ENCODE assay signal across 10 cellular contexts in genomic region chr19:9498183-9498902, GRCh38. TPM values are rescaled to one million over a fixed set of nuclear protein-coding genes. Genes with fewer than 3 reads are reported as not detected.
A peak's percentile ranks its signal among the peaks of the same experiment; 100 is the strongest.
DNase-seq lines count a peak whose midpoint lies in the region; ATAC-seq and TF ChIP-seq lines count a peak whose summit lies in the region.
"Had no signal": no experiment of that assay in that cellular context is flagged by ENCODE, and none has a peak within 500 bp of the region (broad histone marks: within the 10 kb centered on the region; RNA-seq: fewer than 3 reads in every experiment).

Gene ZNF560, minus strand, starts transcription at chr19:9498616. Its CDS starts 23,303 bp downstream, at chr19:9475313.

- H3K9me3 Mint-ChIP-seq in activated T-helper 2 cell treated with anti-CD3 and anti-CD28 coated beads, Interferon-gamma antibody, Interleukin-2, Interleukin-4, amounts not matched to agents 10 μg/mL and 5 μg/mL and 100 μg/mL, durations not matched to agents 14 hours and 24 hours and 36 hours, result peaks cover 49% of the 10 kb centered on the region
- H3K9me3 Mint-ChIP-seq in immature natural killer cell, result peaks cover 34 to 71% (median 57%) of the 10 kb centered on the region in 6 donors

- no peaks in the 10 kb centered on the region for H3K27me3 ChIP-seq in BJ (ENCODE audit: control insufficient read depth, insufficient read depth, low read length)
- H3K27me3 ChIP-seq in spleen (replicated peaks in 1 of 7), result peaks cover 0 to 27% (median 0%) of the 10 kb centered on the region in 7 donors

- ATAC-seq in HG02610 (IDR thresholded peaks at IDR 0.05; ENCODE audit: unreplicated experiment) (no peak), HG03571 (IDR thresholded peaks at IDR 0.05; ENCODE audit: unreplicated experiment) (no peak), mucosa of descending colon (no peak)

- DNase-seq in BJ (ENCODE audit: low read depth) (no peak), immature natural killer cell (peak in 1 of 3 donors; percentile 4), mucosa of descending colon (no peak), spleen (no peak)
- DNase-seq in activated T-helper 2 cell treated with anti-CD3 and anti-CD28 coated beads, Interferon-gamma antibody, Interleukin-2, Interleukin-4, amounts not matched to agents 10 μg/mL and 5 μg/mL and 100 μg/mL, durations not matched to agents 14 hours and 24 hours and 36 hours (ENCODE audit: low spot score), result no peak
- DNase-seq: glutamatergic neuron had no signal

- peaks cover 4% of the 10 kb centered on the region for H3K36me3 Mint-ChIP-seq in activated T-helper 2 cell treated with anti-CD3 and anti-CD28 coated beads, Interferon-gamma antibody, Interleukin-2, Interleukin-4, amounts not matched to agents 10 μg/mL and 5 μg/mL and 100 μg/mL, durations not matched to agents 14 hours and 24 hours and 36 hours (ENCODE audit: low read depth)
- H3K36me3 Mint-ChIP-seq in immature natural killer cell, result peaks cover 5 to 12% (median 9%) of the 10 kb centered on the region in 3 donors

- no peak within 1 kb of the TSS for H3K27ac Mint-ChIP-seq in activated T-helper 2 cell treated with anti-CD3 and anti-CD28 coated beads, Interferon-gamma antibody, Interleukin-2, Interleukin-4, amounts not matched to agents 10 μg/mL and 5 μg/mL and 100 μg/mL, durations not matched to agents 14 hours and 24 hours and 36 hours
- H3K27ac Mint-ChIP-seq in immature natural killer cell, result no peak within 1 kb of the TSS

- H3K4me3 Mint-ChIP-seq in activated T-helper 2 cell treated with anti-CD3 and anti-CD28 coated beads, Interferon-gamma antibody, Interleukin-2, Interleukin-4, amounts not matched to agents 10 μg/mL and 5 μg/mL and 100 μg/mL, durations not matched to agents 14 hours and 24 hours and 36 hours (ENCODE audit: low read depth), result peak within 1 kb of the TSS; percentile 17
- H3K4me3 Mint-ChIP-seq in immature natural killer cell, result peak within 1 kb of the TSS; percentile 25 to 67 (median 39)

- CTCF ChIA-PET in BJ (lab: Yijun Ruan, JAX), result interaction anchor here (0.6 to 1.0 kb wide), 2 partner anchors 18 to 406 kb away, joined by 3 read pairs; no protein-coding TSS in a partner anchor
- CTCF ChIA-PET in HEK293 (lab: Yijun Ruan, JAX), result interaction anchor here (0.9 kb wide), 1 partner anchor 13 kb away, joined by 3 read pairs; no protein-coding TSS in a partner anchor

- H3K4me1 Mint-ChIP-seq in activated T-helper 2 cell treated with anti-CD3 and anti-CD28 coated beads, Interferon-gamma antibody, Interleukin-2, Interleukin-4, amounts not matched to agents 10 μg/mL and 5 μg/mL and 100 μg/mL, durations not matched to agents 14 hours and 24 hours and 36 hours (ENCODE audit: low read depth), result no peaks in the 10 kb centered on the region
- peaks cover 10 to 22% of the 10 kb centered on the region in 2 donors for H3K4me1 Mint-ChIP-seq in immature natural killer cell

- H3K4me3 ChIP-seq in BJ (ENCODE audit: low read depth, low read length), result peak within 1 kb of the TSS; percentile 39
- H3K4me3 ChIP-seq in HEK293 (ENCODE audit: low read depth, low read length), result 0 out of 2 replicates have a peak within 1 kb of the TSS, but pooled peaks have one; percentile 8
- H3K4me3 ChIP-seq in mucosa of descending colon, result no peak within 1 kb of the TSS
- no peak within 1 kb of the TSS for H3K4me3 ChIP-seq in spleen

- no peak within 1 kb of the TSS for H3K27ac ChIP-seq in HEK293 (ENCODE audit: extremely low read depth, low read depth, low read length)
- no peak within 1 kb of the TSS for H3K27ac ChIP-seq in spleen

- WGBS in spleen, 5 donors, result 6 to 16% (median 9%) methylated on average over 42 to 44 of the region's 44 CpGs

- H3K4me1 ChIP-seq in HEK293 (ENCODE audit: control insufficient read depth, insufficient read depth, low read length) (no peaks in the 10 kb centered on the region), mucosa of descending colon (ENCODE audit: low read depth) (no peaks in the 10 kb centered on the region), spleen (no peaks in the 10 kb centered on the region)

- H3K36me3 ChIP-seq in BJ (ENCODE audit: control insufficient read depth, insufficient read depth, low read length) (no peaks in the 10 kb centered on the region), HEK293 (ENCODE audit: control insufficient read depth in 2 of 2, insufficient read depth in 1 of 2, low read length in 2 of 2) (no peaks in the 10 kb centered on the region), mucosa of descending colon (ENCODE audit: low read depth) (no peaks in the 10 kb centered on the region), spleen (no peaks in the 10 kb centered on the region)

- POLR2A ChIA-PET in BJ (lab: Charles Lee), result no interaction called here
- POLR2A ChIA-PET in HEK293 (lab: Yijun Ruan, JAX), result no interaction called here

- H3K9me3 ChIP-seq in HEK293 (ENCODE audit: control insufficient read depth, insufficient read depth, low read depth, low read length), result no peaks in the 10 kb centered on the region
- peaks cover 80% of the 10 kb centered on the region for H3K9me3 ChIP-seq in mucosa of descending colon
- peaks cover 13 to 100% (median 94%) of the 10 kb centered on the region in 8 donors for H3K9me3 ChIP-seq in spleen

- no peaks in the 10 kb centered on the region for H3K27me3 Mint-ChIP-seq in activated T-helper 2 cell treated with anti-CD3 and anti-CD28 coated beads, Interferon-gamma antibody, Interleukin-2, Interleukin-4, amounts not matched to agents 10 μg/mL and 5 μg/mL and 100 μg/mL, durations not matched to agents 14 hours and 24 hours and 36 hours (ENCODE audit: low read depth)
- peaks cover 10 to 17% (median 16%) of the 10 kb centered on the region in 3 donors for H3K27me3 Mint-ChIP-seq in immature natural killer cell (ENCODE audit: low read depth in 3 of 3)

- TF ChIP-seq CTCF in BJ (IDR thresholded peaks at IDR 0.05; ENCODE audit: insufficient read depth, low read depth, low read length) (peak; percentile 47), HEK293 (tag by site-specific recombination; IDR thresholded peaks at IDR 0.05) (no peak), mucosa of descending colon (IDR thresholded peaks at IDR 0.05) (no peak), spleen (IDR thresholded peaks at IDR 0.05 in 8 of 11, conservative IDR thresholded peaks at IDR 0.05 in 3 of 11) (no peak)

- intact Hi-C loops in activated T-helper 2 cell treated with anti-CD3 and anti-CD28 coated beads, Interferon-gamma antibody, Interleukin-2, Interleukin-4, amounts not matched to agents 10 μg/mL and 5 μg/mL and 100 μg/mL, durations not matched to agents 14 hours and 24 hours and 36 hours (cut with micrococcal nuclease), result no loop called here
- intact Hi-C loops in mucosa of descending colon (cut with DNase I, micrococcal nuclease) (no loop called here), spleen (cut with DNase I; ENCODE audit: low total_unique reads) (no loop called here)

- TF ChIP-seq POLR2A in spleen (IDR thresholded peaks at IDR 0.05), result no peak

TF ChIP-seq in HEK293, 187 proteins besides CTCF, POLR2A, EP300 and RAD21 (continues in another document):
- TF ChIP-seq EGR2 (tag by site-specific recombination; IDR thresholded peaks at IDR 0.05; ENCODE audit: low read depth) (no peak), ZNF404 (tag by site-specific recombination; IDR thresholded peaks at IDR 0.05) (no peak), ZNF266 (tag by site-specific recombination; IDR thresholded peaks at IDR 0.05; ENCODE audit: low read depth) (no peak), ZBTB6 (tag by site-specific recombination; IDR thresholded peaks at IDR 0.05) (no peak), ZBTB20 (tag by site-specific recombination; IDR thresholded peaks at IDR 0.05) (no peak), SP7 (tag by site-specific recombination; IDR thresholded peaks at IDR 0.05) (no peak), ZNF19 (tag by site-specific recombination; IDR thresholded peaks at IDR 0.05; ENCODE audit: low read depth) (no peak), ZSCAN18 (tag by site-specific recombination; IDR thresholded peaks at IDR 0.05) (no peak), ZBTB8A (tag by site-specific recombination; IDR thresholded peaks at IDR 0.05) (no peak), ZNF391 (tag by site-specific recombination; IDR thresholded peaks at IDR 0.05; ENCODE audit: borderline replicate concordance, low read depth) (no peak), GLIS2 (tag by site-specific recombination; IDR thresholded peaks at IDR 0.05) (no peak), ZEB2 (tag by site-specific recombination; IDR thresholded peaks at IDR 0.05) (no peak)

RNA-seq across cellular contexts. Expression of gene ZNF560, which starts in this region (rescaled TPM):
- polyA plus RNA-seq in BJ (2011; rRNA removed) (0.38 and 0.96 TPM in 2 replicates), immature natural killer cell (not detected), spleen (under 1 TPM in 2 of 3 donors, not detected in 1; 0.02 to 0.04 TPM)
- 0.46 and 0.66 TPM in 2 replicates for polyA minus RNA-seq in BJ (2011; rRNA and poly(A)+ RNA removed)
- not detected in 2 replicates for total RNA-seq in activated T-helper 2 cell treated with anti-CD3 and anti-CD28 coated beads, Interferon-gamma antibody, Interleukin-2, Interleukin-4, amounts not matched to agents 10 μg/mL and 5 μg/mL and 100 μg/mL, durations not matched to agents 14 hours and 24 hours and 36 hours
- total RNA-seq in mucosa of descending colon (not detected), spleen (under 1 TPM in 1 of 7 donors, not detected in 6; 0.19 TPM)
- total RNA-seq: NCI-H460 had no signal

Comparison
In these comparisons a context has a peak if more than half of its experiments do, and no peak if none do; other contexts are left out.
1. H3K4me3 ChIP-seq: peak in BJ (single experiment) and HEK293 (single experiment); none in mucosa of descending colon (single experiment) and spleen (0 of 8).